ENCODE assay signal across 11 cellular contexts in genomic region chr19:44741258-44741731, GRCh38. TPM values are rescaled to one million over a fixed set of nuclear protein-coding genes. Genes with fewer than 3 reads are reported as not detected.
DNase-seq lines count a peak whose midpoint lies in the region; ATAC-seq and TF ChIP-seq lines count a peak whose summit lies in the region.
"Had no signal": no experiment of that assay in that cellular context is flagged by ENCODE, and none has a peak within 500 bp of the region (broad histone marks: within the 10 kb centered on the region; RNA-seq: fewer than 3 reads in every experiment).

No MANE protein-coding gene starts in this region.

- peak overlapping the region; percentile 62 to 100 (median 90) for H3K27ac ChIP-seq in heart left ventricle
- peak overlapping the region; percentile 89 to 98 (median 97) for H3K27ac ChIP-seq in upper lobe of left lung

- BruUV-seq in MCF 10A (replicated peaks; lab: Mats Ljungman, UMichigan) = no TSS peak

- H3K4me3 Mint-ChIP-seq in MCF 10A (ENCODE audit: unreplicated experiment) (peak overlapping the region; percentile 55), mesothelial cell of epicardium (no peak overlapping the region)
- H3K4me3 Mint-ChIP-seq: CD8-positive, alpha-beta memory T cell had no signal

- H3K36me3 ChIP-seq in heart left ventricle (no peaks in the 10 kb centered on the region), upper lobe of left lung (no peaks in the 10 kb centered on the region)

- no peaks in the 10 kb centered on the region for H3K9me3 Mint-ChIP-seq in MCF 10A (ENCODE audit: unreplicated experiment)
- H3K9me3 Mint-ChIP-seq in mesothelial cell of epicardium = no peaks in the 10 kb centered on the region
- H3K9me3 Mint-ChIP-seq: CD8-positive, alpha-beta memory T cell had no signal

- CTCF ChIA-PET in MCF 10A (lab: Yijun Ruan, JAX) = interaction anchor here (0.6 to 4.7 kb wide), 9 partner anchors 13 to 174 kb away, joined by 3 to 29 read pairs (median 4); no protein-coding TSS in a partner anchor

- H3K27me3 ChIP-seq in heart left ventricle (no peaks in the 10 kb centered on the region), upper lobe of left lung (no peaks in the 10 kb centered on the region)

- H3K27ac Mint-ChIP-seq in MCF 10A (ENCODE audit: low read depth, unreplicated experiment) (peak overlapping the region; percentile 85), mesothelial cell of epicardium (peak overlapping the region; percentile 88)

- POLR2A ChIA-PET in MCF 10A (lab: Yijun Ruan, JAX) = interaction anchor here (1.0 to 4.0 kb wide), 16 partner anchors 8 to 213 kb away, joined by 3 to 47 read pairs (median 6); partner anchors contain the start of genes PVR and TOMM40

- no peak for TF ChIP-seq EP300 in upper lobe of left lung (IDR thresholded peaks at IDR 0.05)

- H3K9me3 ChIP-seq in heart left ventricle (no peaks in the 10 kb centered on the region), upper lobe of left lung (no peaks in the 10 kb centered on the region)

- H3K4me1 ChIP-seq in heart left ventricle (peaks cover 7 to 86% (median 40%) of the 10 kb centered on the region in 12 donors), upper lobe of left lung (peaks cover 70 to 88% (median 72%) of the 10 kb centered on the region in 4 donors)

- ATAC-seq in heart left ventricle (peak in 1 of 4 donors; percentile 1), left ventricle myocardium superior (no peak), upper lobe of left lung (ENCODE audit: low FRiP score in 2 of 2) (no peak), HG03159 (IDR thresholded peaks at IDR 0.05; ENCODE audit: unreplicated experiment) (no peak), HG03432 (IDR thresholded peaks at IDR 0.05; ENCODE audit: unreplicated experiment) (no peak)

- TF ChIP-seq CTCF in heart left ventricle (IDR thresholded peaks at IDR 0.05) (no peak), MCF 10A (IDR thresholded peaks at IDR 0.05; ENCODE audit: unreplicated experiment) (no peak), mesothelial cell of epicardium (IDR thresholded peaks at IDR 0.05; ENCODE audit: unreplicated experiment) (no peak), upper lobe of left lung (IDR thresholded peaks at IDR 0.05) (no peak)

- H3K36me3 Mint-ChIP-seq in MCF 10A (ENCODE audit: insufficient read depth, unreplicated experiment) = no peaks in the 10 kb centered on the region
- no peaks in the 10 kb centered on the region for H3K36me3 Mint-ChIP-seq in mesothelial cell of epicardium
- H3K36me3 Mint-ChIP-seq: CD8-positive, alpha-beta memory T cell had no signal

- intact Hi-C loops in heart left ventricle (cut with DNase I) = no loop called here
- intact Hi-C loops in left ventricle myocardium superior (cut with micrococcal nuclease) = no loop called here
- intact Hi-C loops in MCF 10A (cut with micrococcal nuclease) = loop anchor here (10.0 kb wide), 1 partner anchor 976 kb away; no protein-coding TSS in a partner anchor

- WGBS in heart left ventricle, 4 donors = 59 to 66% (median 61%) methylated on average over 6 of the region's 6 CpGs
- 43 to 61% methylated on average over 6 of the region's 6 CpGs for WGBS in upper lobe of left lung, 2 donors

- DNase-seq in heart left ventricle (no peak), left ventricle myocardium superior (no peak), MCF 10A (ENCODE audit: unreplicated experiment) (peak; percentile 94), mesothelial cell of epicardium (ENCODE audit: low spot score in 2 of 2, unreplicated experiment in 2 of 2) (no peak), upper lobe of left lung (no peak), SW 1271 (lab: John Stamatoyannopoulos, UW) (no peak)
- DNase-seq: CD8-positive, alpha-beta memory T cell; NCI-H146; T-helper 9 cell had no signal

- no peak overlapping the region for H3K4me3 ChIP-seq in heart left ventricle
- H3K4me3 ChIP-seq in upper lobe of left lung = no peak overlapping the region

- H3K27me3 Mint-ChIP-seq in MCF 10A (ENCODE audit: insufficient read depth, unreplicated experiment) = no peaks in the 10 kb centered on the region
- H3K27me3 Mint-ChIP-seq in mesothelial cell of epicardium (ENCODE audit: low read depth) = peaks cover 11% of the 10 kb centered on the region
- H3K27me3 Mint-ChIP-seq: CD8-positive, alpha-beta memory T cell had no signal

- TF ChIP-seq POLR2A in heart left ventricle (IDR thresholded peaks at IDR 0.05) (no peak), upper lobe of left lung (IDR thresholded peaks at IDR 0.05) (no peak)

- H3K4me1 Mint-ChIP-seq in MCF 10A (ENCODE audit: insufficient read depth, unreplicated experiment) (peaks cover 37% of the 10 kb centered on the region), mesothelial cell of epicardium (peaks cover 21% of the 10 kb centered on the region)

RNA-seq across cellular contexts. Expression of gene BCL3, which starts 7.2 kb away (rescaled TPM):
- 10 to 100 TPM; 11.7 to 90.5 (median 22.9) TPM for total RNA-seq in heart left ventricle
- 10 to 100 TPM; 18.6 to 18.9 TPM for polyA plus RNA-seq in heart left ventricle
- 14.5 TPM for total RNA-seq in left ventricle myocardium superior
- total RNA-seq in MCF 10A (2022) = 24.4 and 32.1 TPM in 2 replicates
- 14.9 to 21.5 TPM (median 20.1 TPM) in 3 replicates for total RNA-seq in mesothelial cell of epicardium
- total RNA-seq in upper lobe of left lung = 100 to 1,000 TPM in 2 of 6 donors, 10 to 100 TPM in 4; 31.1 to 114 (median 71.6) TPM

RNA-seq across cellular contexts. Expression of gene CBLC, which starts 36.4 kb away (rescaled TPM):
- total RNA-seq in heart left ventricle (not detected), left ventricle myocardium superior (not detected), MCF 10A (2022) (9.6 and 14.6 TPM in 2 replicates), mesothelial cell of epicardium (8.5 to 10.8 TPM (median 8.8 TPM) in 3 replicates), upper lobe of left lung (10 to 100 TPM in 1 of 6 donors, 1 to 10 TPM in 5; 2.9 to 10.5 (median 4.5) TPM)
- polyA plus RNA-seq in heart left ventricle = under 1 TPM in 1 of 2 donors, not detected in 1; 0.04 TPM
- total RNA-seq: CD8-positive, alpha-beta memory T cell had no signal
- polyA plus RNA-seq: CD8-positive, alpha-beta memory T cell had no signal

RNA-seq across cellular contexts. Expression of gene CEACAM16, which starts 42.3 kb away (rescaled TPM):
- total RNA-seq in heart left ventricle = not detected
- not detected for polyA plus RNA-seq in heart left ventricle
- not detected for total RNA-seq in left ventricle myocardium superior
- total RNA-seq in MCF 10A (2022) = not detected in 2 replicates
- not detected in 3 replicates for total RNA-seq in mesothelial cell of epicardium
- total RNA-seq in upper lobe of left lung = not detected
- total RNA-seq: CD8-positive, alpha-beta memory T cell had no signal
- polyA plus RNA-seq: CD8-positive, alpha-beta memory T cell had no signal
